ENCODE assay signal across 15 cellular contexts in the genomic region with DNA sequence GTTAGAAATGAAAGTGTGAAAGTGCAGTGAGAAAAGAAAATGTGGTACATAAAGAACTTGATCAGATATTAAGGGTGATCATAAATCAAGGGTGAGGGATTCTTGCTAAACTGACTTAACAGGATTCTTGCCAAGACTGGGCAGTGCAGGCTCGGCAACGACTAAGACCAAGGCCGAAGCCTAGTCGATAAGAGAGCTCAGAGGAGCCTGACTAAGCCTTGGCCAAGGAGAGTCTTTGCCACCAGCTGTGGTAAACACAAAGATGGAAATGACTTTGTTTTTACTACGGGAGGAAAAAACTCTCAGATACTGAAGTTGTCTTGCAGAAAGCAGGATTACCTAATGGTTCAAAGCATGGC.
"Had no signal": no experiment of that assay in that cellular context is flagged by ENCODE, and none has a peak within 500 bp of the region (broad histone marks: within the 10 kb centered on the region; RNA-seq: fewer than 3 reads in every experiment).

No MANE protein-coding gene starts in this region.

- H3K27ac ChIP-seq: breast epithelium, gastrocnemius medialis, neutrophil, sigmoid colon, uterus had no signal

- ATAC-seq: activated CD4-positive, CD25-positive, alpha-beta regulatory T cell treated with anti-CD3 and anti-CD28 coated beads, Interleukin-2, amount 50 U/mL, for 24 hours; gastrocnemius medialis; naive thymus-derived CD4-positive, alpha-beta T cell had no signal

- H3K36me3 ChIP-seq: breast epithelium, gastrocnemius medialis, neutrophil, sigmoid colon, uterus had no signal

- DNase-seq: activated CD4-positive, alpha-beta T cell treated with anti-CD3 and anti-CD28 coated beads, Interleukin-2, amount 50 U/mL, for 4 hours; activated effector memory CD4-positive, alpha-beta T cell treated with Interleukin-2 at 50 U/mL for 16 hours; activated T-cell treated with anti-CD3 and anti-CD28 coated beads, Interleukin-2, amount 50 U/mL, for 1 hour; amygdala; gastrocnemius medialis; naive thymus-derived CD4-positive, alpha-beta T cell; sigmoid colon; stimulated activated CD4-positive, alpha-beta T cell treated with anti-CD3 and anti-CD28 coated beads, Interleukin-2, amount 100 ng/mL, for 48 hours; stimulated activated CD8-positive, alpha-beta memory T cell treated with anti-CD3 and anti-CD28 coated beads, Interleukin-4, amount 100 ng/mL, for 48 hours; SW 1271; uterus had no signal

- H3K4me1 ChIP-seq: breast epithelium had no signal

- H3K4me3 ChIP-seq: breast epithelium, gastrocnemius medialis, lung, sigmoid colon, uterus had no signal

- H3K9me3 ChIP-seq: breast epithelium, gastrocnemius medialis, neutrophil, sigmoid colon, uterus had no signal

- H3K27me3 ChIP-seq: breast epithelium, gastrocnemius medialis, neutrophil, sigmoid colon, uterus had no signal
